In the genomic region with DNA sequence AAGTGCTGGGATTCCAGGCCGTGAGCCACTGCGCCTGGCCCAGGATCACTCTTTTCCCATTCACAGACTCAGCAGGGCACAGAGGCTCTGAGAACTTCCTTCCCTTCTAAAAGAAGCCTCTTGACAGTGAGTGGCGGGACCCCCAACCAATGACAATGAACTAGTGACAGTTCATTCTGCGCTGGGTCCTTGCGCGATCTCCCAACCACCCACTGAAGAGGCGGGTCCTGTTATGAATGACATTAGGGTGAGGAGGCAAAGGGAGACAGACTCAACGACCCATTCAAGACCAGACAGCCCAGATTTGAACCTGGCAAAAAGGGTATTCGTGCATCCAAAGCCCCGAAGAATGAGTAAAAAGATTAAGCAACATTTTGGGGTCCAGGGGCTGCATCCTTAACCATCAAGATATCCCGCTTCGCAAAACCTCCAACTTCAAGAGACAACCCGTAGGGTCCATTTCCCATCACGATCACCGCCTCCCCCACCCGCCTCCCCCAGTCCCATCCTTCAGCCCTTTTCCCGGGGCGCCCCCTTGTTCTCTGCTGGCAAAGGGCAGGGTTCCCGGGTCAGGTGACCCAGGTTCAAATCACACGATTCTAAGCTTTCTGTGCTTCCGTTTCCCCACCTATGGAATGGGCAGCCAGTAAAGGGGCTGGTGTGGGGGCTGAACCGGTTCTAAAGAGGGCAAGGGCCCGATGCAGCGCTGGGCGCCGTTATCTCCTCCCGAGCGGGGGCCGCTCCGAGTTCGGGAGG, we compare ENCODE assay signal across 7 cellular contexts.
DNase-seq lines count a peak whose midpoint lies in the region; ATAC-seq and TF ChIP-seq lines count a peak whose summit lies in the region.

No MANE protein-coding gene starts in this region.

- H3K4me3 ChIP-seq in choroid plexus epithelial cell (ENCODE audit: low read depth, low read length), result peak overlapping the region; percentile 97

- no peak for TF ChIP-seq CTCF in choroid plexus epithelial cell (conservative IDR thresholded peaks at IDR 0.05; ENCODE audit: low read depth, low read length)

- peak; percentile 39 for ATAC-seq in GM18502 (IDR thresholded peaks at IDR 0.05; ENCODE audit: poor library complexity, unreplicated experiment)
- peak; percentile 4 for ATAC-seq in HG02981 (IDR thresholded peaks at IDR 0.05; ENCODE audit: unreplicated experiment)

- DNase-seq in NCI-H2227 treated with DMSO at 0.1 percent for 48 hours (lab: John Stamatoyannopoulos, UW) (peak; percentile 81), choroid plexus epithelial cell (ENCODE audit: low read depth) (peak; percentile 94), kidney tubule cell (ENCODE audit: low spot score) (peak; percentile 81)
- DNase-seq in activated CD4-positive, CD25-positive, alpha-beta regulatory T cell treated with anti-CD3 and anti-CD28 coated beads, Interleukin-2, amount 50 U/mL, for 72 hours, result peak; percentile 54
- DNase-seq in stimulated activated CD4-positive, alpha-beta T cell treated with anti-CD3 and anti-CD28 coated beads, Interleukin-15, amount 100 ng/mL, for 48 hours (ENCODE audit: low read depth in 2 of 2), result peak; percentile 82 to 86

Comparison
In these comparisons a context has a peak if more than half of its experiments do, and no peak if none do; other contexts are left out.
1. Peak in every context shown above with its lines: DNase-seq, ATAC-seq and H3K4me3 ChIP-seq.